In the genomic region with DNA sequence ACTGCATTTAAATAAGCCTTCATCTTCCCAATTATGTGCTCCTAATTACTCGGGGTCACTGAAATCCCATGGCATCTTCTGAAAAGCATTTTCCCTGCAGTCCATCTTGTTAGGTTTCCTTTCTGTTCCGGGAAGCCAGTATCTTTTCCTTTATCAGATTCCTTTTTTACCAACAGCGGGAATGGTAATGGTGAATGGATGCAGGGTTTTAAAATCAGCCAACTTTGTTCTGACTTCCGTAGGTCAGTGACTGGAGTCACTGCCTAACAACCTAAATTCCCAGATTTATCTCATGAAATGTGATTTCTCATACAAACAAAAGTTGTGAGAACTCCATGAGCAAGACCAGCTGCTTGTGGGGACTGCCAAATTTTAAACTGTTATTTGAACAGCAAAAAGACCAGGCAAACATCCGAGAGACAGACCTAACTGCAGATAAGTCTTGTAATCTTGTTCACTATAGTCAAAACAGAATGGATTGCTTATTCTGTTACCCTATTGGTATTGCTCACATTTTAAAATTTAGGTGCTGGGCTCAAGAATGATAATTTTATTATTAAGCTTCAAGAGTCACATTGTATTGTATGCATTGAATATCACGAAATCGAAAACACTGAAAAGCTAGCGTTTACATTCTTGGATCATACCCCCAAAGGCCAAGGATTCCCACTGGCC, we compare ENCODE assay signal across 1 cellular context.
TF ChIP-seq lines count a peak whose summit lies in the region.

No MANE protein-coding gene starts in this region.

TF ChIP-seq in IMR-90, 13 proteins besides CTCF, POLR2A, EP300 and RAD21 (continued from another document):
- TF ChIP-seq, protein P1, sequence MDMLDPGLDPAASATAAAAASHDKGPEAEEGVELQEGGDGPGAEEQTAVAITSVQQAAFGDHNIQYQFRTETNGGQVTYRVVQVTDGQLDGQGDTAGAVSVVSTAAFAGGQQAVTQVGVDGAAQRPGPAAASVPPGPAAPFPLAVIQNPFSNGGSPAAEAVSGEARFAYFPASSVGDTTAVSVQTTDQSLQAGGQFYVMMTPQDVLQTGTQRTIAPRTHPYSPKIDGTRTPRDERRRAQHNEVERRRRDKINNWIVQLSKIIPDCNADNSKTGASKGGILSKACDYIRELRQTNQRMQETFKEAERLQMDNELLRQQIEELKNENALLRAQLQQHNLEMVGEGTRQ (IDR thresholded peaks at IDR 0.05; ENCODE audit: low read depth, low read length): no peak
- TF ChIP-seq CEBPB (IDR thresholded peaks at IDR 0.05; ENCODE audit: low read depth, low read length) (no peak), RFX5 (IDR thresholded peaks at IDR 0.05; ENCODE audit: low read depth, low read length) (no peak), NFE2L2 (IDR thresholded peaks at IDR 0.05; ENCODE audit: low read depth, low read length) (no peak), SMC3 (IDR thresholded peaks at IDR 0.05; ENCODE audit: low read depth, low read length) (no peak)
- TF ChIP-seq, protein P2, sequence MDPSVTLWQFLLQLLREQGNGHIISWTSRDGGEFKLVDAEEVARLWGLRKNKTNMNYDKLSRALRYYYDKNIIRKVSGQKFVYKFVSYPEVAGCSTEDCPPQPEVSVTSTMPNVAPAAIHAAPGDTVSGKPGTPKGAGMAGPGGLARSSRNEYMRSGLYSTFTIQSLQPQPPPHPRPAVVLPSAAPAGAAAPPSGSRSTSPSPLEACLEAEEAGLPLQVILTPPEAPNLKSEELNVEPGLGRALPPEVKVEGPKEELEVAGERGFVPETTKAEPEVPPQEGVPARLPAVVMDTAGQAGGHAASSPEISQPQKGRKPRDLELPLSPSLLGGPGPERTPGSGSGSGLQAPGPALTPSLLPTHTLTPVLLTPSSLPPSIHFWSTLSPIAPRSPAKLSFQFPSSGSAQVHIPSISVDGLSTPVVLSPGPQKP (IDR thresholded peaks at IDR 0.05; ENCODE audit: borderline replicate concordance, low read depth, low read length): no peak
